ENCODE assay signal across 1 cellular context in the genomic region with DNA sequence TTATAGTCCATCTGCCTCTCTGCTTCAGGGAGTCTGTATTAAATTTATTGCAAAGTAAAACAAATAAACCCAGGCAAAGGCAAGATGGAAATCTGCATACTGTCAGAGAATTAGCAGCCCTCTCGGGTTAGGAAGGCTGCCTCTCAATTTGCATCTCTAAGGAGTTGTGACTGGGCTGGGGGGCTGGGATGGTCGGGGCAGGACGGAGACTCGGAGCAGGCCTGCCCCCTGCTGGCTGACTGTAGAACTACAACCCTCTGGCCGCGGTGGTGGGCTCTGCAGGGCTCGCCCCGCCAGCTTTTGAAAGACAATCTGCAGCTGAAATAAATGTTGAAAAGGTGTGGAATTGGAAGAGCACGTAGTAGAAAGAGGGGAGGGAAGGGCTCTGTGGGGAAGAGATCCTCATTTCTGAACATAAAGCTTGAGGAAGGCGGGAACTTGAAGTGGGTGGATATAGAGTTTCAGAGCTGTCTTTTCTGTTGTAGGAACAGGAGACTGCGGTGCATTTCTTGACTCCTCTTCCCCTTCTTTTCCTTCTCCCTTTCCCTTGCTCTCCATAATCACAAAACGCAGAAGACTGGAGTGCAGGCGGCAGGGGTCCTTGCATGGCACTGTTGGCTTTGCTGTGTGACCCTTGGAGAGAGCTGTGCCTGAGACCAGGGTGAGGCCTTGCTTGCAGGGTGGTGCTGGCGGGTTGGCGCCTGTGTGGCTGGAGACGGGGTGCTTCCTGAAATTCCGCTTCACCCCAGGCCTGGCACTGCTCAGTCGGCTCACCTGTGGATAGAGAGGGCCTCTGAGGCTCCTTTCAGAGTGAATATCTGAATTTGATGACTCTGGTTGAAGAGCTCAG.
TF ChIP-seq lines count a peak whose summit lies in the region.

No MANE protein-coding gene starts in this region.

TF ChIP-seq in endothelial cell of umbilical vein, 7 proteins besides CTCF, POLR2A, EP300 and RAD21:
- TF ChIP-seq POLR2AphosphoS5 (IDR thresholded peaks at IDR 0.05; ENCODE audit: insufficient read depth, low read depth, low read length) (no peak), EZH2 (IDR thresholded peaks at IDR 0.05; ENCODE audit: borderline replicate concordance, low read depth, low read length, severe bottlenecking) (no peak), GATA2 (IDR thresholded peaks at IDR 0.05; ENCODE audit: insufficient read depth, insufficient read length, low read depth, low read length) (no peak), MYC (IDR thresholded peaks at IDR 0.05; ENCODE audit: low read depth, low read length) (no peak), FOS (IDR thresholded peaks at IDR 0.05; ENCODE audit: borderline replicate concordance, insufficient read depth, low read length) (no peak), JUN (IDR thresholded peaks at IDR 0.05; ENCODE audit: borderline replicate concordance, insufficient read depth, insufficient read length, low read depth) (no peak)
- TF ChIP-seq, protein P1, sequence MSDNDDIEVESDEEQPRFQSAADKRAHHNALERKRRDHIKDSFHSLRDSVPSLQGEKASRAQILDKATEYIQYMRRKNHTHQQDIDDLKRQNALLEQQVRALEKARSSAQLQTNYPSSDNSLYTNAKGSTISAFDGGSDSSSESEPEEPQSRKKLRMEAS (IDR thresholded peaks at IDR 0.05; ENCODE audit: insufficient read depth, insufficient read length): no peak
